In the genomic region with DNA sequence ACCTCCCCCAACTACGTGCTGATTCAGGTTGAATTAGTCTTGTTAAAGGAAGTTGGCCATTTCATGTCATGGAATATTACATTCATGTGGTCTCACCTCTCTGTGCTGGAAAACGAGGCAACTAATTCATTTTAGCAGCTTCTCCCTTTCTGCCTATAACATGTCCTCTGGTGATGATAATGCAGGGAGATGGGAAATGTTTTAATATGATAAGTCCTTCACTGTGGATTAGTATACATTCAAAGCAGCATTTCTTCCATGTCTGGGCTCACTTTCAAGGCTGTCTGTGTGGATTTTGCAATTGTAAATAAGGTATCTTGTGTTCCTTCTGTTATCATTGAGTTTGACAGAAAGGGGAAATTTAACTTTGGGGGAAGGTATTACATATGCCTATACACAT, we compare ENCODE assay signal across 34 cellular contexts.
A peak's percentile ranks its signal among the peaks of the same experiment; 100 is the strongest.
DNase-seq lines count a peak whose midpoint lies in the region; ATAC-seq, FAIRE-seq and TF ChIP-seq lines count a peak whose summit lies in the region.
"Had no signal": no experiment of that assay in that cellular context is flagged by ENCODE, and none has a peak within 500 bp of the region (broad histone marks: within the 10 kb centered on the region; RNA-seq: fewer than 3 reads in every experiment).

No MANE protein-coding gene starts in this region.

- WGBS in SK-N-SH (ENCODE audit: low lambda C conversion rate): 36% methylated on average over 2 of the region's 2 CpGs
- WGBS in H1 (ENCODE audit: extremely low coverage in 1 of 2, insufficient coverage in 1 of 2, insufficient read length in 1 of 2, insufficient replicate concordance in 2 of 2, low coverage in 1 of 2, low lambda C conversion rate in 2 of 2, missing lambda C conversion rate in 1 of 2), 2 experiments: 80% methylated on average over 2 of the region's 2 CpGs; no CpG with 5 or more reads in 1 of the 2 experiments

- no peak overlapping the region for H3K4me2 ChIP-seq in SK-N-SH
- H3K4me2 ChIP-seq in H1 (ENCODE audit: insufficient read depth in 1 of 2, low read depth in 2 of 2, low read length in 2 of 2): no peak overlapping the region
- H3K4me2 ChIP-seq: A549; BLaER1; BLaER1 treated with 17β-estradiol and CSF1 and Interleukin-3, amounts not matched to agents 10 nM and 100 nM had no signal

- no peaks in the 10 kb centered on the region for H3K36me3 ChIP-seq in SK-N-SH (replicated peaks in 1 of 2; ENCODE audit: control insufficient read depth in 1 of 2, insufficient read depth in 2 of 2, low read length in 1 of 2)
- no peaks in the 10 kb centered on the region for H3K36me3 ChIP-seq in WERI-Rb-1
- H3K36me3 ChIP-seq in H1 (ENCODE audit: control insufficient read depth in 2 of 4, insufficient read depth in 4 of 4, low read length in 3 of 4): no peaks in the 10 kb centered on the region
- H3K36me3 ChIP-seq: BE2C; BLaER1; BLaER1 treated with 17β-estradiol and CSF1 and Interleukin-3, amounts not matched to agents 10 nM and 100 nM had no signal

- no peak overlapping the region for H4K5ac ChIP-seq in H1 (ENCODE audit: insufficient read length, low read depth, low read length)

- 0 out of 2 replicates have a peak overlapping the region, but pooled peaks have one; percentile 11 for H2BK12ac ChIP-seq in H1 (ENCODE audit: low read depth, low read length)

- H3K14ac ChIP-seq in H1 (ENCODE audit: insufficient read length): no peak overlapping the region

- H3K27ac ChIP-seq in SK-N-SH (ENCODE audit: low read depth in 2 of 2, low read length in 1 of 2) (no peak overlapping the region), WERI-Rb-1 (peak overlapping the region; percentile 32), H1 (ENCODE audit: low read depth, low read length) (no peak overlapping the region)
- H3K27ac ChIP-seq: 22Rv1; A549; BLaER1; BLaER1 treated with 17β-estradiol and CSF1 and Interleukin-3, amounts not matched to agents 10 nM and 100 nM; C4-2B had no signal

- no peak overlapping the region for H3K56ac ChIP-seq in H1 (replicated peaks; ENCODE audit: insufficient read length, low read depth, low read length)

- no peak for TF ChIP-seq POLR2A in H1 (IDR thresholded peaks at IDR 0.05; ENCODE audit: control extremely low read depth in 1 of 2, low read depth in 2 of 2, low read length in 2 of 2)

- no peak overlapping the region; the same call in 1 of the 2 replicates for H2BK15ac ChIP-seq in H1 (ENCODE audit: low read length)

- POLR2A ChIA-PET in SK-N-SH (lab: Yijun Ruan, JAX): no interaction called here
- POLR2A ChIA-PET in H1 (lab: Charles Lee; ENCODE audit: partially characterized antibody): no interaction called here

- ATAC-seq in SK-N-SH treated with all-trans-retinoic acid at 6 μM for 48 hours: peak; percentile 74
- no peak for ATAC-seq in HG03280 (IDR thresholded peaks at IDR 0.05; ENCODE audit: unreplicated experiment)
- ATAC-seq: A549; CD8-positive, alpha-beta T cell had no signal

- no peaks in the 10 kb centered on the region for H3F3A ChIP-seq in SK-N-SH (replicated peaks; ENCODE audit: insufficient read depth)

- FAIRE-seq in H1 (lab: Jason Lieb, UNC): no peak
- FAIRE-seq: A204.1, A549 had no signal

- CTCF ChIA-PET in SK-N-SH (lab: Yijun Ruan, JAX) (no interaction called here), H1 (lab: Charles Lee; ENCODE audit: partially characterized antibody) (interaction anchor here (0.8 to 1.4 kb wide), 2 partner anchors 10 to 28 kb away, joined by 3 read pairs; no protein-coding TSS in a partner anchor)

- no peaks in the 10 kb centered on the region; a peak in 2 of 4 replicates for H3K4me1 ChIP-seq in SK-N-SH (ENCODE audit: control insufficient read depth in 1 of 2, insufficient read depth in 2 of 2, low read depth in 1 of 2, low read length in 1 of 2)
- peaks cover 0 to 2% (median 0%) of the 10 kb centered on the region in 4 experiments; a peak in 1 of 7 replicates for H3K4me1 ChIP-seq in H1 (replicated peaks in 1 of 4; ENCODE audit: control insufficient read depth in 3 of 4, insufficient read depth in 4 of 4, low read length in 3 of 4)
- H3K4me1 ChIP-seq: A549; BE2C; BLaER1; BLaER1 treated with 17β-estradiol and CSF1 and Interleukin-3, amounts not matched to agents 10 nM and 100 nM; Caco-2 had no signal

- no peak overlapping the region for H2AFZ ChIP-seq in SK-N-SH (ENCODE audit: low read depth)
- H2AFZ ChIP-seq in H1 (ENCODE audit: low read length): no peak overlapping the region

- no peak overlapping the region for H2BK120ac ChIP-seq in H1 (replicated peaks; ENCODE audit: low read depth, low read length)

- no peaks in the 10 kb centered on the region for H4K20me1 ChIP-seq in SK-N-SH (ENCODE audit: insufficient read depth)
- H4K20me1 ChIP-seq in H1 (replicated peaks in 1 of 2; ENCODE audit: control insufficient read depth in 1 of 2, insufficient read depth in 2 of 2, low read length in 2 of 2): no peaks in the 10 kb centered on the region
- H4K20me1 ChIP-seq: BLaER1; BLaER1 treated with 17β-estradiol and CSF1 and Interleukin-3, amounts not matched to agents 10 nM and 100 nM had no signal

- no peak overlapping the region for H2AK5ac ChIP-seq in H1 (ENCODE audit: low read depth, low read length)

- H3K79me2 ChIP-seq in SK-N-SH (ENCODE audit: insufficient read depth): no peaks in the 10 kb centered on the region
- H3K79me2 ChIP-seq in H1 (ENCODE audit: control insufficient read depth in 1 of 2, insufficient read depth in 2 of 2, low read length in 2 of 2): no peaks in the 10 kb centered on the region

- no peak for TF ChIP-seq RAD21 in SK-N-SH (IDR thresholded peaks at IDR 0.05; ENCODE audit: low read length)
- no peak for TF ChIP-seq RAD21 in H1 (IDR thresholded peaks at IDR 0.05 in 1 of 2, conservative IDR thresholded peaks at IDR 0.05 in 1 of 2; ENCODE audit: low read depth in 2 of 2, low read length in 2 of 2)

- no peak overlapping the region for H4K91ac ChIP-seq in H1 (replicated peaks; ENCODE audit: insufficient read length, low read length)

- no peaks in the 10 kb centered on the region for H3K27me3 ChIP-seq in SK-N-SH (ENCODE audit: insufficient read depth)
- no peaks in the 10 kb centered on the region for H3K27me3 ChIP-seq in WERI-Rb-1 (ENCODE audit: insufficient read depth, low read depth, severe bottlenecking)
- H3K27me3 ChIP-seq in H1 (replicated peaks in 1 of 4; ENCODE audit: control insufficient read depth in 3 of 4, extremely low read depth in 1 of 4, insufficient read depth in 3 of 4, low read length in 3 of 4): no peaks in the 10 kb centered on the region
- H3K27me3 ChIP-seq: BE2C; BLaER1; BLaER1 treated with 17β-estradiol and CSF1 and Interleukin-3, amounts not matched to agents 10 nM and 100 nM had no signal

- H3K9ac ChIP-seq in SK-N-SH: no peak overlapping the region
- no peak overlapping the region for H3K9ac ChIP-seq in H1 (replicated peaks in 1 of 4; ENCODE audit: extremely low read depth in 1 of 4, low read depth in 3 of 4, low read length in 3 of 4)
- H3K9ac ChIP-seq: BLaER1; BLaER1 treated with 17β-estradiol and CSF1 and Interleukin-3, amounts not matched to agents 10 nM and 100 nM had no signal

- H3K18ac ChIP-seq in H1 (ENCODE audit: extremely low read depth, low read length): no peak overlapping the region

- no peak overlapping the region for H2BK5ac ChIP-seq in H1 (ENCODE audit: low read depth, low read length)

- no peaks in the 10 kb centered on the region; the same call in 1 of the 2 replicates for H3K23me2 ChIP-seq in H1 (ENCODE audit: low read depth, low read length)

- no peaks in the 10 kb centered on the region for H3K79me1 ChIP-seq in H1 (ENCODE audit: low read depth, low read length)

- no peak overlapping the region for H4K8ac ChIP-seq in H1 (ENCODE audit: extremely low read depth, insufficient read depth, low read length)

- no peak overlapping the region for H3K4ac ChIP-seq in H1 (replicated peaks; ENCODE audit: insufficient read length, low read depth, low read length)

- no peak overlapping the region for H3K4me3 ChIP-seq in SK-N-SH (ENCODE audit: low read depth in 2 of 2, low read length in 1 of 2)
- H3K4me3 ChIP-seq in WERI-Rb-1 (ENCODE audit: low read depth, low read length): no peak overlapping the region
- H3K4me3 ChIP-seq in H1 (ENCODE audit: extremely low read depth in 1 of 4, insufficient read depth in 2 of 4, low read depth in 3 of 4, low read length in 4 of 4): no peak overlapping the region
- H3K4me3 ChIP-seq: A549; BLaER1; BLaER1 treated with 17β-estradiol and CSF1 and Interleukin-3, amounts not matched to agents 10 nM and 100 nM had no signal

- no peak overlapping the region for H3K23ac ChIP-seq in H1 (ENCODE audit: insufficient read length)

- H3K9me3 ChIP-seq in SK-N-SH (no peaks in the 10 kb centered on the region), WERI-Rb-1 (ENCODE audit: severe bottlenecking) (no peaks in the 10 kb centered on the region), H1 (ENCODE audit: insufficient read depth in 2 of 2, low read depth in 1 of 2, low read length in 1 of 2) (no peaks in the 10 kb centered on the region)
- H3K9me3 ChIP-seq: A549, BE2C, Caco-2 had no signal

- TF ChIP-seq EP300 in SK-N-SH (IDR thresholded peaks at IDR 0.05; ENCODE audit: borderline replicate concordance in 1 of 2, low read depth in 1 of 2, low read length in 1 of 2) (peak in 1 of 2 experiments; percentile 59; a peak in 2 of 4 replicates), H1 (IDR thresholded peaks at IDR 0.05; ENCODE audit: borderline replicate concordance in 1 of 2, low read depth in 2 of 2, low read length in 2 of 2) (no peak)

- peak; percentile 64 for DNase-seq in NCI-H82 (lab: John Stamatoyannopoulos, UW)
- no peak for DNase-seq in NCI-H82 treated with DMSO at 0.1 percent for 48 hours (lab: John Stamatoyannopoulos, UW; ENCODE audit: unreplicated experiment)
- no peak for DNase-seq in SK-N-SH
- DNase-seq in WERI-Rb-1: no peak
- DNase-seq in H1 (ENCODE audit: low read depth in 1 of 2, low spot score in 2 of 2): no peak
- no peak for DNase-seq in NCI-H345 treated with DMSO at 0.1 percent for 48 hours (lab: John Stamatoyannopoulos, UW; ENCODE audit: unreplicated experiment)
- DNase-seq: 8988T; ACHN; AML-193; BE2C; C1 segment of cervical spinal cord; Caco-2; Calu3; CD4-positive, alpha-beta memory T cell; CD4-positive, alpha-beta T cell; CD4-positive, CD25-positive, alpha-beta regulatory T cell; CD8-positive, alpha-beta memory T cell; CD8-positive, alpha-beta T cell; COR-L47; DMS 273 treated with DMSO at 0.1 percent for 48 hours; DMS153; DMS53; DMS79; DMS79 treated with DMSO at 0.1 percent for 48 hours; DND-41; EL had no signal

- no peak overlapping the region for H2BK20ac ChIP-seq in H1 (ENCODE audit: low read length)

- no peak for TF ChIP-seq CTCF in SK-N-SH (IDR thresholded peaks at IDR 0.05)
- no peak for TF ChIP-seq CTCF in WERI-Rb-1 (IDR thresholded peaks at IDR 0.05; ENCODE audit: low read depth, low read length)
- no peak for TF ChIP-seq CTCF in H1 (IDR thresholded peaks at IDR 0.05; ENCODE audit: control extremely low read depth in 1 of 3, insufficient read depth in 1 of 3, low read depth in 1 of 3, low read length in 3 of 3)

- no peaks in the 10 kb centered on the region for H3K9me2 ChIP-seq in SK-N-SH

TF ChIP-seq in SK-N-SH treated with all-trans-retinoic acid at 6 μM for 48 hours, 23 proteins besides CTCF, POLR2A, EP300 and RAD21 (continues in another document):
- no peak for TF ChIP-seq TCF4 (CRISPR knock-in tag; IDR thresholded peaks at IDR 0.05; ENCODE audit: borderline replicate concordance)

TF ChIP-seq in H1, 55 proteins besides CTCF, POLR2A, EP300 and RAD21 (continues in another document):
- no peak for TF ChIP-seq CREB1 (IDR thresholded peaks at IDR 0.05)
